ENCODE assay signal across 8 cellular contexts in genomic region chr9:129752915-129753724, GRCh38. TPM values are rescaled to one million over a fixed set of nuclear protein-coding genes. Genes with fewer than 3 reads are reported as not detected.
DNase-seq lines count a peak whose midpoint lies in the region; TF ChIP-seq lines count a peak whose summit lies in the region.

PTGES (minus strand) TSS chr9:129753042; CDS start chr9:129753012, 30 bp downstream.

- H3K27ac ChIP-seq in brain microvascular endothelial cell = peak within 1 kb of the TSS; percentile 47

- H3K36me3 ChIP-seq in brain microvascular endothelial cell (replicated peaks) = peaks cover 9% of the 10 kb centered on the region

- DNase-seq in AG20443 (ENCODE audit: low spot score) (peak; percentile 93), HT1080 (ENCODE audit: low read depth) (peak; percentile 51), T-helper 9 cell (peak; percentile 17), brain microvascular endothelial cell (peak; percentile 89), inferior parietal cortex (ENCODE audit: extremely low spot score) (peak; percentile 17), putamen (ENCODE audit: low spot score) (no peak), GOT3 (lab: John Stamatoyannopoulos, UW) (no peak)
- peak; percentile 77 for DNase-seq in stimulated activated CD4-positive, alpha-beta T cell treated with anti-CD3 and anti-CD28 coated beads, Interleukin-15, amount 100 ng/mL, for 24 hours

- no peaks in the 10 kb centered on the region for H3K27me3 ChIP-seq in brain microvascular endothelial cell (replicated peaks)

- in situ Hi-C loops in brain microvascular endothelial cell (cut with HindIII; ENCODE audit: low pct_ligation_motif_present, low sequenced_read_pairs) = no loop called here

- no peak for TF ChIP-seq CTCF in brain microvascular endothelial cell (IDR thresholded peaks at IDR 0.05; ENCODE audit: low read depth, low read length, missing control alignments)

- H3K4me3 ChIP-seq in brain microvascular endothelial cell (ENCODE audit: low read depth, low read length) = peak within 1 kb of the TSS; percentile 57

RNA-seq across cellular contexts. Expression of gene PTGES, which starts in this region (rescaled TPM):
- total RNA-seq in HT1080 (2014; rRNA removed; shearing (Covaris generic)) = 0.10 and 0.18 TPM in 2 replicates
- polyA plus RNA-seq in HT1080 (2015; cell fraction: cytosol; rRNA removed) = 9.9 and 10.9 TPM in 2 replicates
- 6.0 and 6.1 TPM in 2 replicates for polyA plus RNA-seq in HT1080 (2015; cell fraction: nucleus; rRNA removed)

Comparison
In these comparisons a context has a peak if more than half of its experiments do, and no peak if none do; other contexts are left out.
1. DNase-seq: peak in AG20443 (single experiment), HT1080 (single experiment), T-helper 9 cell (single experiment), brain microvascular endothelial cell (single experiment), inferior parietal cortex (single experiment) and stimulated activated CD4-positive, alpha-beta T cell treated with anti-CD3 and anti-CD28 coated beads, Interleukin-15, amount 100 ng/mL, for 24 hours (single experiment); none in putamen (single experiment) and GOT3 (single experiment).